Comparison of ENCODE assay signal across 8 cellular contexts in genomic region chr2:232551289-232551688, GRCh38. TPM values are rescaled to one million over a fixed set of nuclear protein-coding genes. Genes with fewer than 3 reads are reported as not detected.
DNase-seq lines count a peak whose midpoint lies in the region; ATAC-seq and TF ChIP-seq lines count a peak whose summit lies in the region.

No MANE protein-coding gene starts in this region.

- 17 to 28% methylated on average over 10 of the region's 10 CpGs for WGBS in sigmoid colon, 2 donors

- DNase-seq in GM13976 (ENCODE audit: low spot score) (peak; percentile 32), SJSA1 (ENCODE audit: low read depth in 1 of 2, low spot score in 2 of 2) (no peak), fibroblast of lung (ENCODE audit: low read depth in 2 of 2) (no peak), sigmoid colon (no peak), NCI-H2227 (lab: John Stamatoyannopoulos, UW; ENCODE audit: unreplicated experiment) (no peak), NCI-H524 treated with DMSO at 0.1 percent for 48 hours (lab: John Stamatoyannopoulos, UW) (no peak)
- no peak for DNase-seq in activated CD4-positive, CD25-positive, alpha-beta regulatory T cell treated with anti-CD3 and anti-CD28 coated beads, Interleukin-2, amount 50 U/mL, for 72 hours

- H3K4me3 ChIP-seq in SJSA1, result peak overlapping the region; percentile 89
- peak overlapping the region; percentile 77 to 95 (median 90) for H3K4me3 ChIP-seq in fibroblast of lung (replicated peaks in 1 of 4; ENCODE audit: control extremely low read depth in 1 of 4, insufficient read depth in 1 of 4, low read depth in 3 of 4, low read length in 4 of 4)
- H3K4me3 ChIP-seq in sigmoid colon, result peak overlapping the region; percentile 66 to 96 (median 75)

- peak overlapping the region; percentile 95 for H3K4me2 ChIP-seq in fibroblast of lung (ENCODE audit: extremely low read depth, insufficient read depth, low read length)

- peak overlapping the region; percentile 99 for H3K9ac ChIP-seq in fibroblast of lung (ENCODE audit: insufficient read depth, low read length)

- no peak for TF ChIP-seq POLR2A in sigmoid colon (IDR thresholded peaks at IDR 0.05)

- TF ChIP-seq CTCF in GM13976 (IDR thresholded peaks at IDR 0.05; ENCODE audit: borderline replicate concordance, control extremely low read depth, extremely low read depth, insufficient read depth, missing control alignments) (no peak), fibroblast of lung (conservative IDR thresholded peaks at IDR 0.05 in 1 of 2, IDR thresholded peaks at IDR 0.05 in 1 of 2; ENCODE audit: low read depth in 1 of 2, low read length in 2 of 2) (no peak), sigmoid colon (IDR thresholded peaks at IDR 0.05) (no peak)

- no peak for ATAC-seq in HG02642 (IDR thresholded peaks at IDR 0.05; ENCODE audit: poor library complexity, unreplicated experiment)

- peaks cover 55% of the 10 kb centered on the region for H3K79me2 ChIP-seq in fibroblast of lung (ENCODE audit: control insufficient read depth, insufficient read depth, low read length)

- H3K9me3 ChIP-seq in SJSA1 (replicated peaks) (0 out of 2 replicates have a peak, but pooled peaks cover 7% of the 10 kb centered on the region), fibroblast of lung (ENCODE audit: control insufficient read depth, insufficient read depth, low read depth, low read length) (no peaks in the 10 kb centered on the region), sigmoid colon (no peaks in the 10 kb centered on the region)

- TF ChIP-seq EP300 in sigmoid colon (IDR thresholded peaks at IDR 0.05), result no peak

- no peaks in the 10 kb centered on the region for H3K27me3 ChIP-seq in SJSA1 (replicated peaks)
- no peaks in the 10 kb centered on the region for H3K27me3 ChIP-seq in fibroblast of lung (ENCODE audit: control insufficient read depth, insufficient read depth, low read length)
- H3K27me3 ChIP-seq in sigmoid colon, result no peaks in the 10 kb centered on the region

- H2AFZ ChIP-seq in fibroblast of lung (ENCODE audit: low read length), result peak overlapping the region; percentile 39

- in situ Hi-C loops in GM13976 (cut with MboI; ENCODE audit: low sequenced_read_pairs, unreplicated experiment), result no loop called here

- no peaks in the 10 kb centered on the region for H4K20me1 ChIP-seq in fibroblast of lung (ENCODE audit: control insufficient read depth, extremely low read depth, insufficient read depth, low read length)

- H3K36me3 ChIP-seq in SJSA1, result peaks cover 81% of the 10 kb centered on the region
- no peaks in the 10 kb centered on the region for H3K36me3 ChIP-seq in fibroblast of lung (ENCODE audit: control insufficient read depth, insufficient read depth, low read length)
- H3K36me3 ChIP-seq in sigmoid colon, result peaks cover 0 to 6% (median 0%) of the 10 kb centered on the region in 4 donors

- intact Hi-C loops in sigmoid colon (cut with DNase I), result no loop called here

- H3K4me1 ChIP-seq in SJSA1 (replicated peaks) (peaks cover 6% of the 10 kb centered on the region), fibroblast of lung (ENCODE audit: control insufficient read depth, extremely low read depth, insufficient read depth, low read length) (no peaks in the 10 kb centered on the region), sigmoid colon (peaks cover 0 to 22% (median 18%) of the 10 kb centered on the region in 4 donors)

- H3K27ac ChIP-seq in SJSA1 (peak overlapping the region; percentile 97), fibroblast of lung (ENCODE audit: insufficient read depth, low read length) (peak overlapping the region; percentile 97), sigmoid colon (peak overlapping the region; percentile 91 to 98 (median 94))

RNA-seq across cellular contexts. Expression of gene EIF4E2, which starts 0.8 kb away (rescaled TPM):
- 105 and 124 TPM in 2 replicates for total RNA-seq in SJSA1 (2014; rRNA removed; shearing (Covaris generic))
- total RNA-seq in fibroblast of lung, result 94.5 and 101 TPM in 2 replicates
- 75.3 and 77.6 TPM in 2 replicates for polyA plus RNA-seq in fibroblast of lung
- polyA plus RNA-seq in fibroblast of lung (2012), result 92.7 and 118 TPM in 2 replicates
- polyA minus RNA-seq in fibroblast of lung (ENCODE audit: low replicate concordance), result 31.8 and 54.8 TPM in 2 replicates
- 10 to 100 TPM; 42.5 to 55.1 (median 48.4) TPM for total RNA-seq in sigmoid colon
- polyA plus RNA-seq in sigmoid colon, result 100 to 1,000 TPM in 1 of 3 donors, 10 to 100 TPM in 2; 85.5 to 131 (median 98.5) TPM

RNA-seq across cellular contexts. Expression of gene TIGD1, which starts 0.9 kb away (rescaled TPM):
- 3.7 and 5.0 TPM in 2 replicates for total RNA-seq in SJSA1 (2014; rRNA removed; shearing (Covaris generic))
- total RNA-seq in fibroblast of lung (2.1 and 4.0 TPM in 2 replicates), sigmoid colon (1 to 10 TPM; 2.1 to 4.2 (median 3.1) TPM)
- polyA plus RNA-seq in fibroblast of lung (2.5 and 3.0 TPM in 2 replicates), sigmoid colon (1 to 10 TPM in 1 of 3 donors, under 1 TPM in 2; 0.23 to 3.4 (median 0.60) TPM)
- 1.4 and 2.1 TPM in 2 replicates for polyA plus RNA-seq in fibroblast of lung (2012)
- 0.12 and 1.6 TPM in 2 replicates for polyA minus RNA-seq in fibroblast of lung (ENCODE audit: low replicate concordance)

RNA-seq across cellular contexts. Expression of gene CHRNG, which starts 11.8 kb away (rescaled TPM):
- not detected in 2 replicates for total RNA-seq in SJSA1 (2014; rRNA removed; shearing (Covaris generic))
- total RNA-seq in fibroblast of lung, result not detected in 2 replicates
- not detected in 2 replicates for polyA plus RNA-seq in fibroblast of lung
- polyA plus RNA-seq in fibroblast of lung (2012), result not detected in 2 replicates
- not detected in 2 replicates for polyA minus RNA-seq in fibroblast of lung (ENCODE audit: low replicate concordance)
- total RNA-seq in sigmoid colon, result not detected
- polyA plus RNA-seq in sigmoid colon, result not detected

RNA-seq across cellular contexts. Expression of gene CHRND, which starts 25.3 kb away (rescaled TPM):
- not detected in 2 replicates for total RNA-seq in SJSA1 (2014; rRNA removed; shearing (Covaris generic))
- not detected in 2 replicates for total RNA-seq in fibroblast of lung
- not detected in 2 replicates for polyA plus RNA-seq in fibroblast of lung
- not detected in 2 replicates for polyA plus RNA-seq in fibroblast of lung (2012)
- not detected in 2 replicates for polyA minus RNA-seq in fibroblast of lung (ENCODE audit: low replicate concordance)
- total RNA-seq in sigmoid colon, result not detected
- polyA plus RNA-seq in sigmoid colon, result not detected

RNA-seq across cellular contexts. Expression of gene PRSS56, which starts 31.1 kb away (rescaled TPM):
- total RNA-seq in SJSA1 (2014; rRNA removed; shearing (Covaris generic)), result not detected in 2 replicates
- total RNA-seq in fibroblast of lung (not detected in 2 replicates), sigmoid colon (not detected)
- polyA plus RNA-seq in fibroblast of lung (not detected in 2 replicates), sigmoid colon (not detected)
- polyA plus RNA-seq in fibroblast of lung (2012), result not detected in 2 replicates
- not detected in 2 replicates for polyA minus RNA-seq in fibroblast of lung (ENCODE audit: low replicate concordance)
